10 cellular contexts compared by ENCODE assay signal in the genomic region with DNA sequence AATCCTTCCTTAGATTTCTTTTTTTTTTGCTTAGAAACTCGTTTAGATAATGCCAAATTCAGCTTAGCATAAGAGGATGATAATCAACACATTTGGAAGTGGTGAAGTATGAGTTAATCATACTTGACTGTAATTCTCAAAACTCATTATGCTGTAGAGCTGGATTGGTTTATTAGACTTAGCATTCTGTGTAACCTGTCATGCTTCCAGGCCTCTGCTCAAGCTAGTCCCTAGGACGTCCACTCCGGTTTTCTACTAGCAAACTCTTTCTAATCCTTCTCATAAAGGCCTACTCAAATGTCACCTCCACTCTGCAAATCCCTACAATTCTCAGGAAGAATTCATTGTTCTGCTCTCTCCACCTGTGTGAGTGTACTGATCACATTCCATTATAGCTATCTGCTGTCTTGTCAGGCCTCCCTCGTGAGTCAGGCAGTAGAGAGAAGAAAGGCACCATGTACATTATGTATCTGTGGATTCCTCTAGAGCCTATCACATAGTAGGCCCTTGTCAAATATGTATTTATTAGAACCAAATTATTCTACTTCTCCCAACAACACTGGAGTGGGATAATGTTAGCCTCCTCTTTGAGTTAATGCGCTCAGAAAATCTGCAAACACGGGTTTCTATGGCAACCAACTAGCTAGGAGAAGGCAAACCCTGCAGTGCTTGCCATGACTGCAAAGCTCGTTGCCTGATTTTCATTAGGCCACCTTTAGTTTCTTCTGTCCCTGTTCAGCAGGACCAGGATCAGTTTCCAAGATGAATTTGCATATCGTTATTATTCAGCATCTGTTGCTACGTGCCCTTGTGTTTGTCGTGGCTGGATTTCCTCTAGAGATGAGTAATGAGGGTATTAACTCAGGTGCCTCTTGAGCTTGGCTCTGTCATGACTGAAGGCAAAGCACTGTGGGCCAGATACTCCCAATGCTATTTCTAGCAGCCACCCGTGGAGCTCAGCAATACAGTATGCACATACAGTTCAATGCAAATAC. TPM values are rescaled to one million over a fixed set of nuclear protein-coding genes. Genes with fewer than 3 reads are reported as not detected.
DNase-seq lines count a peak whose midpoint lies in the region; ATAC-seq and TF ChIP-seq lines count a peak whose summit lies in the region.
"Had no signal": no experiment of that assay in that cellular context is flagged by ENCODE, and none has a peak within 500 bp of the region (broad histone marks: within the 10 kb centered on the region; RNA-seq: fewer than 3 reads in every experiment).

No MANE protein-coding gene starts in this region.

- POLR2A ChIA-PET in HEK293T (lab: Yijun Ruan, JAX), result no interaction called here

- H3K4me1 Mint-ChIP-seq in CD14-positive monocyte, result no peaks in the 10 kb centered on the region

- no peaks in the 10 kb centered on the region for H3K9me3 Mint-ChIP-seq in CD14-positive monocyte

- no peaks in the 10 kb centered on the region for H3K36me3 Mint-ChIP-seq in CD14-positive monocyte

- intact Hi-C loops in head of caudate nucleus (cut with DNase I), result no loop called here
- intact Hi-C loops in CD14-positive monocyte (cut with micrococcal nuclease), result no loop called here

- ATAC-seq in GM18502 (IDR thresholded peaks at IDR 0.05; ENCODE audit: poor library complexity, unreplicated experiment) (peak; percentile 74), HG03280 (IDR thresholded peaks at IDR 0.05; ENCODE audit: unreplicated experiment) (peak; percentile 77), HG02588 (IDR thresholded peaks at IDR 0.05; ENCODE audit: unreplicated experiment) (no peak)

- no peaks in the 10 kb centered on the region for H3K27me3 Mint-ChIP-seq in CD14-positive monocyte (ENCODE audit: low read depth in 3 of 3)

- H3K27ac Mint-ChIP-seq in CD14-positive monocyte, result no peak overlapping the region

- TF ChIP-seq CTCF in CD14-positive monocyte (IDR thresholded peaks at IDR 0.05), result no peak

- no peak overlapping the region for H3K4me3 Mint-ChIP-seq in CD14-positive monocyte

- CTCF ChIA-PET in HEK293T (lab: Yijun Ruan, JAX), result no interaction called here

- DNase-seq in NCI-H2227 treated with DMSO at 0.1 percent for 48 hours (lab: John Stamatoyannopoulos, UW) (peak; percentile 2), head of caudate nucleus (peak in 35 of 42 donors; percentile 13 to 85 (median 48)), HEK293T (ENCODE audit: extremely low spot score) (no peak), kidney glomerular epithelial cell (lab: John Stamatoyannopoulos, UW) (no peak), CD14-positive monocyte (ENCODE audit: low spot score) (no peak)
- DNase-seq: transverse colon had no signal

TF ChIP-seq in HEK293T, 16 proteins besides CTCF, POLR2A, EP300 and RAD21:
- TF ChIP-seq NFRKB (IDR thresholded peaks at IDR 0.05) (no peak), LEF1 (IDR thresholded peaks at IDR 0.05; ENCODE audit: borderline replicate concordance) (no peak), L3MBTL2 (conservative IDR thresholded peaks at IDR 0.05) (no peak), BHLHE40 (IDR thresholded peaks at IDR 0.05; ENCODE audit: borderline replicate concordance) (no peak), HDGF (IDR thresholded peaks at IDR 0.05; ENCODE audit: borderline replicate concordance) (no peak), FOXA1 (IDR thresholded peaks at IDR 0.05) (no peak), FOXM1 (IDR thresholded peaks at IDR 0.05; ENCODE audit: borderline replicate concordance) (no peak), CTBP1 (IDR thresholded peaks at IDR 0.05; ENCODE audit: borderline replicate concordance) (no peak), ELF4 (IDR thresholded peaks at IDR 0.05) (no peak), ARNT (IDR thresholded peaks at IDR 0.05) (no peak), TARDBP (IDR thresholded peaks at IDR 0.05) (no peak)
- TF ChIP-seq, protein P1, sequence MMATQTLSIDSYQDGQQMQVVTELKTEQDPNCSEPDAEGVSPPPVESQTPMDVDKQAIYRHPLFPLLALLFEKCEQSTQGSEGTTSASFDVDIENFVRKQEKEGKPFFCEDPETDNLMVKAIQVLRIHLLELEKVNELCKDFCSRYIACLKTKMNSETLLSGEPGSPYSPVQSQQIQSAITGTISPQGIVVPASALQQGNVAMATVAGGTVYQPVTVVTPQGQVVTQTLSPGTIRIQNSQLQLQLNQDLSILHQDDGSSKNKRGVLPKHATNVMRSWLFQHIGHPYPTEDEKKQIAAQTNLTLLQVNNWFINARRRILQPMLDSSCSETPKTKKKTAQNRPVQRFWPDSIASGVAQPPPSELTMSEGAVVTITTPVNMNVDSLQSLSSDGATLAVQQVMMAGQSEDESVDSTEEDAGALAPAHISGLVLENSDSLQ (IDR thresholded peaks at IDR 0.05), result no peak

RNA-seq across cellular contexts. Expression of a gene that starts 30.7 kb away (rescaled TPM):
- not detected for polyA plus RNA-seq in CD14-positive monocyte
- polyA plus RNA-seq: hepatocyte had no signal

Comparison
In these comparisons a context has a peak if more than half of its experiments do, and no peak if none do; other contexts are left out.
1. DNase-seq: peak in NCI-H2227 treated with DMSO at 0.1 percent for 48 hours (single experiment) and head of caudate nucleus (35 of 42); none in HEK293T (single experiment), kidney glomerular epithelial cell (single experiment) and CD14-positive monocyte (single experiment).